8 cellular contexts compared by ENCODE assay signal in genomic region chr3:149277338-149277813, GRCh38. TPM values are rescaled to one million over a fixed set of nuclear protein-coding genes. Genes with fewer than 3 reads are reported as not detected.
DNase-seq lines count a peak whose midpoint lies in the region; ATAC-seq and TF ChIP-seq lines count a peak whose summit lies in the region.

No MANE protein-coding gene starts in this region.

- H3K27ac Mint-ChIP-seq in activated CD4-positive, alpha-beta T cell treated with anti-CD3 and anti-CD28 coated beads, Interleukin-2, amount 10 ng/mL, durations not matched to agents 24 days and 14 days: peak overlapping the region; percentile 84
- peak overlapping the region; percentile 80 to 84 for H3K27ac Mint-ChIP-seq in natural killer cell treated with Interleukin-12 subunit alpha and Interleukin-12 subunit beta and Interleukin-15 and Interleukin-18, amount 100 ng/mL, for 72 hours

- no peaks in the 10 kb centered on the region for H3K27me3 Mint-ChIP-seq in activated CD4-positive, alpha-beta T cell treated with anti-CD3 and anti-CD28 coated beads, Interleukin-2, amount 10 ng/mL, durations not matched to agents 24 days and 14 days
- no peaks in the 10 kb centered on the region for H3K27me3 Mint-ChIP-seq in natural killer cell treated with Interleukin-12 subunit alpha and Interleukin-12 subunit beta and Interleukin-15 and Interleukin-18, amount 100 ng/mL, for 72 hours

- peaks cover 12% of the 10 kb centered on the region for H3K4me1 Mint-ChIP-seq in activated CD4-positive, alpha-beta T cell treated with anti-CD3 and anti-CD28 coated beads, Interleukin-2, amount 10 ng/mL, durations not matched to agents 24 days and 14 days
- peaks cover 8% of the 10 kb centered on the region in 2 donors for H3K4me1 Mint-ChIP-seq in natural killer cell treated with Interleukin-12 subunit alpha and Interleukin-12 subunit beta and Interleukin-15 and Interleukin-18, amount 100 ng/mL, for 72 hours (ENCODE audit: low read depth in 2 of 2)

- no peaks in the 10 kb centered on the region for H3K9me3 Mint-ChIP-seq in activated CD4-positive, alpha-beta T cell treated with anti-CD3 and anti-CD28 coated beads, Interleukin-2, amount 10 ng/mL, durations not matched to agents 24 days and 14 days
- H3K9me3 Mint-ChIP-seq in natural killer cell treated with Interleukin-12 subunit alpha and Interleukin-12 subunit beta and Interleukin-15 and Interleukin-18, amount 100 ng/mL, for 72 hours: no peaks in the 10 kb centered on the region

- H3K27me3 ChIP-seq in breast epithelium: no peaks in the 10 kb centered on the region

- H3K4me3 Mint-ChIP-seq in activated CD4-positive, alpha-beta T cell treated with anti-CD3 and anti-CD28 coated beads, Interleukin-2, amount 10 ng/mL, durations not matched to agents 24 days and 14 days: peak overlapping the region; percentile 65
- H3K4me3 Mint-ChIP-seq in natural killer cell treated with Interleukin-12 subunit alpha and Interleukin-12 subunit beta and Interleukin-15 and Interleukin-18, amount 100 ng/mL, for 72 hours: peak overlapping the region; percentile 76

- no peak for TF ChIP-seq CTCF in breast epithelium (IDR thresholded peaks at IDR 0.05)

- no peaks in the 10 kb centered on the region for H3K36me3 ChIP-seq in breast epithelium

- DNase-seq in activated CD4-positive, alpha-beta T cell treated with anti-CD3 and anti-CD28 coated beads, Interleukin-2, amount 10 ng/mL, durations not matched to agents 24 days and 14 days: peak; percentile 75
- DNase-seq in activated CD4-positive, alpha-beta T cell treated with anti-CD3 and anti-CD28 coated beads, Interleukin-2, amount 50 U/mL, for 1 hour: no peak
- DNase-seq in NCI-H748 treated with DMSO at 0.1 percent for 48 hours (lab: John Stamatoyannopoulos, UW) (peak; percentile 9), breast epithelium (ENCODE audit: low spot score in 2 of 2) (no peak), NCI-H1105 treated with DMSO at 0.1 percent for 48 hours (lab: John Stamatoyannopoulos, UW) (no peak)
- DNase-seq in natural killer cell treated with Interleukin-12 subunit alpha and Interleukin-12 subunit beta and Interleukin-15 and Interleukin-18, amount 100 ng/mL, for 72 hours (ENCODE audit: low spot score): peak; percentile 62
- no peak for DNase-seq in effector CD8-positive, alpha-beta T cell (lab: John Stamatoyannopoulos, UW)

- H3K27ac ChIP-seq in breast epithelium: peak overlapping the region; percentile 53 to 76

- peaks cover 0 to 3% of the 10 kb centered on the region in 2 donors for H3K4me1 ChIP-seq in breast epithelium

- no peaks in the 10 kb centered on the region for H3K9me3 ChIP-seq in breast epithelium

- no peaks in the 10 kb centered on the region for H3K36me3 Mint-ChIP-seq in activated CD4-positive, alpha-beta T cell treated with anti-CD3 and anti-CD28 coated beads, Interleukin-2, amount 10 ng/mL, durations not matched to agents 24 days and 14 days (ENCODE audit: low read depth)
- H3K36me3 Mint-ChIP-seq in natural killer cell treated with Interleukin-12 subunit alpha and Interleukin-12 subunit beta and Interleukin-15 and Interleukin-18, amount 100 ng/mL, for 72 hours: no peaks in the 10 kb centered on the region

- ATAC-seq in HG03039 (IDR thresholded peaks at IDR 0.05; ENCODE audit: unreplicated experiment): peak; percentile 52
- ATAC-seq in natural killer cell treated with Interleukin-12 subunit alpha and Interleukin-12 subunit beta and Interleukin-15 and Interleukin-18, amount 100 ng/mL, for 72 hours: peak; percentile 84 to 89

- H3K4me3 ChIP-seq in breast epithelium: no peak overlapping the region

- no peak for TF ChIP-seq POLR2A in breast epithelium (IDR thresholded peaks at IDR 0.05)

- intact Hi-C loops in activated CD4-positive, alpha-beta T cell treated with anti-CD3 and anti-CD28 coated beads, Interleukin-2, amount 10 ng/mL, durations not matched to agents 24 days and 14 days (cut with micrococcal nuclease): loop anchor here (5.0 kb wide), 1 partner anchor 415 kb away; no protein-coding TSS in a partner anchor
- intact Hi-C loops in breast epithelium (cut with DNase I; ENCODE audit: low total_unique reads): loop anchor here (10.0 kb wide), 1 partner anchor 153 kb away; the partner anchor contains the start of gene HPS3

RNA-seq across cellular contexts. Expression of gene CP, which starts 55.7 kb away (rescaled TPM):
- not detected in 2 replicates for total RNA-seq in activated CD4-positive, alpha-beta T cell treated with anti-CD3 and anti-CD28 coated beads, Interleukin-2, amount 10 ng/mL, durations not matched to agents 24 days and 14 days
- 100 to 1,000 TPM in 1 of 3 donors, 10 to 100 TPM in 2; 25.9 to 225 (median 30.2) TPM for total RNA-seq in breast epithelium
- total RNA-seq in natural killer cell treated with Interleukin-12 subunit alpha and Interleukin-12 subunit beta and Interleukin-15 and Interleukin-18, amount 100 ng/mL, for 72 hours: not detected

RNA-seq across cellular contexts. Expression of gene TM4SF18, which starts 56.1 kb away (rescaled TPM):
- total RNA-seq in activated CD4-positive, alpha-beta T cell treated with anti-CD3 and anti-CD28 coated beads, Interleukin-2, amount 10 ng/mL, durations not matched to agents 24 days and 14 days: not detected in 2 replicates
- total RNA-seq in breast epithelium: 10 to 100 TPM in 2 of 3 donors, 1 to 10 TPM in 1; 7.2 to 43.8 (median 25.9) TPM
- not detected for total RNA-seq in natural killer cell treated with Interleukin-12 subunit alpha and Interleukin-12 subunit beta and Interleukin-15 and Interleukin-18, amount 100 ng/mL, for 72 hours

Comparison
In these comparisons a context has a peak if more than half of its experiments do, and no peak if none do; other contexts are left out.
1. DNase-seq: peak in activated CD4-positive, alpha-beta T cell treated with anti-CD3 and anti-CD28 coated beads, Interleukin-2, amount 10 ng/mL, durations not matched to agents 24 days and 14 days (single experiment), NCI-H748 treated with DMSO at 0.1 percent for 48 hours (single experiment) and natural killer cell treated with Interleukin-12 subunit alpha and Interleukin-12 subunit beta and Interleukin-15 and Interleukin-18, amount 100 ng/mL, for 72 hours (single experiment); none in activated CD4-positive, alpha-beta T cell treated with anti-CD3 and anti-CD28 coated beads, Interleukin-2, amount 50 U/mL, for 1 hour (single experiment), breast epithelium (0 of 2), effector CD8-positive, alpha-beta T cell (single experiment) and NCI-H1105 treated with DMSO at 0.1 percent for 48 hours (single experiment).
2. RNA of gene CP, which starts 55.7 kb away (total RNA-seq): 25.9 to 225 TPM in breast epithelium; not detected in natural killer cell treated with Interleukin-12 subunit alpha and Interleukin-12 subunit beta and Interleukin-15 and Interleukin-18, amount 100 ng/mL, for 72 hours and not detected in activated CD4-positive, alpha-beta T cell treated with anti-CD3 and anti-CD28 coated beads, Interleukin-2, amount 10 ng/mL, durations not matched to agents 24 days and 14 days; every median in the first group is over 10 times any median in the second.